In the genomic region with DNA sequence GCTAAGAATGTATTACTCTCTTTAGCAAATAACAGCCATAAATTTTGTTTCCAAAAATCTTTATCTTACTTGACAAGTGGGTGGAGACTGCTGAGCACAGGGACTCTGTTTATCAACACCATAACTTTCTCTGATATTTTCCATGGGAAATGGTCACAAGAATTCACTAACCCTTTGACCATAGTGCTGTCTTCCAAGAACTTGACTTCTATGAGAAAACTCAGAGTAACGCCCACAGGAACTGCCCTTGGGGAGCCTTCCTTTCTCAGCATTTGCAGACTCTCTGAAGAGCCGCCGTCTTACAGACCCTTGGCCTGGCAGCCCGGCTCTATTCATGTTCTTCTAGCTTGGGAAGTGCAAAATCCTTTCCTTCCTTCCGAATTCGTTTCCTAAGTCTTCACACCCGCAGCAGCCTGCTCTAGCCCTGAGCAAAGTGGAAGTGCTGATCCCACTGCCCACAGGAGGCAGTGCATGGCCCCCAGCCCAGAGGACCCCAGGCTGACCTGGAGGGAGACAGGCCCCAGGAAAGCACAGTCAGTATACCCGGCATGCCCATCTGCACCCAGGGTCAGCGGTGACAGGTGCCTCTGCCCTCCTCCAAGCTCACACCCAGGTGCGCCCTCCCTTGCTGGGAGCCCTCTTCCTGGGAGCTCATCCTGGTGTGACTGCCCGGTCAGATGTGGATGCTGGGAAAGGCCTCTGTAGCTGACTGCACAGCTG, we compare ENCODE assay signal across 10 cellular contexts. TPM values are rescaled to one million over a fixed set of nuclear protein-coding genes. Genes with fewer than 3 reads are reported as not detected.
DNase-seq lines count a peak whose midpoint lies in the region; ATAC-seq and TF ChIP-seq lines count a peak whose summit lies in the region.
"Had no signal": no experiment of that assay in that cellular context is flagged by ENCODE, and none has a peak within 500 bp of the region (broad histone marks: within the 10 kb centered on the region; RNA-seq: fewer than 3 reads in every experiment).

No MANE protein-coding gene starts in this region.

- no peaks in the 10 kb centered on the region for H3K9me3 Mint-ChIP-seq in nephron progenitor cell

- intact Hi-C loops in esophagus muscularis mucosa (cut with DNase I) = no loop called here

- H3K27ac Mint-ChIP-seq in nephron progenitor cell = peak overlapping the region; percentile 41
- H3K27ac Mint-ChIP-seq: T-helper 2 cell treated with Interferon-gamma antibody and Interleukin-4, amounts not matched to agents 5 μg/mL and 100 μg/mL, for 36 hours had no signal

- TF ChIP-seq CTCF in esophagus muscularis mucosa (IDR thresholded peaks at IDR 0.05) (no peak), nephron progenitor cell (IDR thresholded peaks at IDR 0.05) (no peak)

- 30% methylated on average over 8 of the region's 11 CpGs for WGBS in esophagus muscularis mucosa

- H3K9me3 ChIP-seq in esophagus muscularis mucosa = no peaks in the 10 kb centered on the region

- TF ChIP-seq EP300 in esophagus muscularis mucosa (IDR thresholded peaks at IDR 0.05) = no peak

- peak; percentile 9 for DNase-seq in activated naive CD4-positive, alpha-beta T cell treated with anti-CD3 and anti-CD28 coated beads, Interleukin-2, amount 50 U/mL, for 16 hours
- DNase-seq in activated naive CD4-positive, alpha-beta T cell treated with Interleukin-2 at 50 U/mL for 16 hours = no peak
- DNase-seq in esophagus muscularis mucosa (ENCODE audit: extremely low spot score) (no peak), nephron progenitor cell (no peak), ureter (ENCODE audit: low spot score) (peak; percentile 41), HuH-7 (ENCODE audit: low spot score) (no peak), cortex of kidney (lab: John Stamatoyannopoulos, UW) (no peak)
- DNase-seq: NCI-H1048 had no signal

- peak overlapping the region; percentile 68 to 81 (median 72) for H3K27ac ChIP-seq in esophagus muscularis mucosa (replicated peaks in 1 of 4)

- no peaks in the 10 kb centered on the region for H3K27me3 ChIP-seq in esophagus muscularis mucosa

- no peak for ATAC-seq in GM18858 (IDR thresholded peaks at IDR 0.05; ENCODE audit: unreplicated experiment)

- H3K4me1 ChIP-seq in esophagus muscularis mucosa = peaks cover 74 to 95% (median 92%) of the 10 kb centered on the region in 4 donors

- H3K36me3 Mint-ChIP-seq in nephron progenitor cell (ENCODE audit: low read depth) = no peaks in the 10 kb centered on the region

- H3K4me1 Mint-ChIP-seq in nephron progenitor cell = peaks cover 38% of the 10 kb centered on the region

- TF ChIP-seq POLR2A in esophagus muscularis mucosa (IDR thresholded peaks at IDR 0.05; ENCODE audit: low read depth) = no peak

- H3K36me3 ChIP-seq in esophagus muscularis mucosa = peaks cover 0 to 9% (median 0%) of the 10 kb centered on the region in 4 donors

- H3K4me3 ChIP-seq in esophagus muscularis mucosa = peak overlapping the region in 1 of 4 donors; percentile 10

- no peak overlapping the region for H3K4me3 Mint-ChIP-seq in nephron progenitor cell
- H3K4me3 Mint-ChIP-seq: T-helper 2 cell treated with Interferon-gamma antibody and Interleukin-4, amounts not matched to agents 5 μg/mL and 100 μg/mL, for 36 hours had no signal

- peaks cover 7% of the 10 kb centered on the region for H3K27me3 Mint-ChIP-seq in nephron progenitor cell (ENCODE audit: low read depth, poor library complexity)

RNA-seq across cellular contexts. Expression of gene GAS6, which starts 10.2 kb away (rescaled TPM):
- total RNA-seq in esophagus muscularis mucosa = 100 to 1,000 TPM; 241 to 459 (median 346) TPM
- 68.1 TPM for total RNA-seq in ureter

Comparison
In these comparisons a context has a peak if more than half of its experiments do, and no peak if none do; other contexts are left out.
1. DNase-seq: peak in activated naive CD4-positive, alpha-beta T cell treated with anti-CD3 and anti-CD28 coated beads, Interleukin-2, amount 50 U/mL, for 16 hours (single experiment) and ureter (single experiment); none in activated naive CD4-positive, alpha-beta T cell treated with Interleukin-2 at 50 U/mL for 16 hours (single experiment), esophagus muscularis mucosa (single experiment), nephron progenitor cell (single experiment), HuH-7 (single experiment) and cortex of kidney (single experiment).